ENCODE assay signal across 8 cellular contexts in the genomic region with DNA sequence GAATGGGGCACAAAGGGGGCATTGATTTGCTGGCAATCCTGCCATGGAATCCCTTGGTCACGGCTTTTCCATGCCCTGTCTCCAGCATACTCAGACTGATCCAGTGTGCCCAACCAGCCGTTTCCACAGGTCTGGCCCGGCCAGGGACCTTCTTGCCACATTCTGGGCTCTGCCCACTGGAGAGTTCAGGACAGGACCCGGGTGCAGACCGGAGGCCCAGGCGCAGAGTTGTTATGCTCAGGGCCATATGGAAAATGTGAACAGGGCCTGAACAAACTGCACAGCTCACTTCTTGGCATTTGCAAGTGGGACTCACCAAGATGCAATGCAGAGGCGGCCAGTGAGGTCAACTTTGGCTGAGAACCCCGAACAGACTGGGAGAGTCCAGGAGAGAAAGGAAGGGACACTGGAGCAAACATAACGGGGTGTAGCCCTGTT. TPM values are rescaled to one million over a fixed set of nuclear protein-coding genes. Genes with fewer than 3 reads are reported as not detected.
A peak's percentile ranks its signal among the peaks of the same experiment; 100 is the strongest.
DNase-seq lines count a peak whose midpoint lies in the region; ATAC-seq lines count a peak whose summit lies in the region.

No MANE protein-coding gene starts in this region.

- H3K27me3 Mint-ChIP-seq in naive thymus-derived CD8-positive, alpha-beta T cell = peaks cover 0 to 5% (median 1%) of the 10 kb centered on the region in 5 donors
- peaks cover 4% of the 10 kb centered on the region for H3K27me3 Mint-ChIP-seq in activated T-helper 2 cell treated with anti-CD3 and anti-CD28 coated beads, Interferon-gamma antibody, Interleukin-2, Interleukin-4, amounts not matched to agents 10 μg/mL and 5 μg/mL and 100 μg/mL, durations not matched to agents 14 hours and 24 hours and 36 hours (ENCODE audit: low read depth)

- H3K36me3 Mint-ChIP-seq in naive thymus-derived CD8-positive, alpha-beta T cell = no peaks in the 10 kb centered on the region
- no peaks in the 10 kb centered on the region for H3K36me3 Mint-ChIP-seq in activated T-helper 2 cell treated with anti-CD3 and anti-CD28 coated beads, Interferon-gamma antibody, Interleukin-2, Interleukin-4, amounts not matched to agents 10 μg/mL and 5 μg/mL and 100 μg/mL, durations not matched to agents 14 hours and 24 hours and 36 hours (ENCODE audit: low read depth)

- peak overlapping the region; percentile 77 for H3K27ac ChIP-seq in adipose tissue (ENCODE audit: low read depth, low read length)

- intact Hi-C loops in left cardiac atrium (cut with DNase I) = loop anchor here in 1 of 2 donors (5.0 kb wide), 1 partner anchor 49 kb away; no protein-coding TSS in a partner anchor
- intact Hi-C loops in activated T-helper 2 cell treated with anti-CD3 and anti-CD28 coated beads, Interferon-gamma antibody, Interleukin-2, Interleukin-4, amounts not matched to agents 10 μg/mL and 5 μg/mL and 100 μg/mL, durations not matched to agents 14 hours and 24 hours and 36 hours (cut with micrococcal nuclease) = no loop called here

- H3K4me1 Mint-ChIP-seq in naive thymus-derived CD8-positive, alpha-beta T cell = no peaks in the 10 kb centered on the region
- no peaks in the 10 kb centered on the region for H3K4me1 Mint-ChIP-seq in activated T-helper 2 cell treated with anti-CD3 and anti-CD28 coated beads, Interferon-gamma antibody, Interleukin-2, Interleukin-4, amounts not matched to agents 10 μg/mL and 5 μg/mL and 100 μg/mL, durations not matched to agents 14 hours and 24 hours and 36 hours (ENCODE audit: low read depth)

- DNase-seq in EL = peak; percentile 92
- peak; percentile 94 for DNase-seq in left cardiac atrium
- DNase-seq in renal cortical epithelial cell (ENCODE audit: low read depth) = peak; percentile 78
- no peak for DNase-seq in naive thymus-derived CD8-positive, alpha-beta T cell
- DNase-seq in NOMO-1 treated with dmso at 0.1 percent for 144 hours (lab: John Stamatoyannopoulos, UW; ENCODE audit: unreplicated experiment) = no peak
- no peak for DNase-seq in NCI-H1417 treated with DMSO at 0.1 percent for 48 hours (lab: John Stamatoyannopoulos, UW)
- DNase-seq in activated T-helper 2 cell treated with anti-CD3 and anti-CD28 coated beads, Interferon-gamma antibody, Interleukin-2, Interleukin-4, amounts not matched to agents 10 μg/mL and 5 μg/mL and 100 μg/mL, durations not matched to agents 14 hours and 24 hours and 36 hours (ENCODE audit: low spot score) = no peak

- no peak overlapping the region for H3K27ac Mint-ChIP-seq in naive thymus-derived CD8-positive, alpha-beta T cell
- no peak overlapping the region for H3K27ac Mint-ChIP-seq in activated T-helper 2 cell treated with anti-CD3 and anti-CD28 coated beads, Interferon-gamma antibody, Interleukin-2, Interleukin-4, amounts not matched to agents 10 μg/mL and 5 μg/mL and 100 μg/mL, durations not matched to agents 14 hours and 24 hours and 36 hours

- WGBS in adipose tissue, 3 donors = 28 to 38% (median 28%) methylated on average over 9 of the region's 9 CpGs

- no peaks in the 10 kb centered on the region for H3K9me3 Mint-ChIP-seq in naive thymus-derived CD8-positive, alpha-beta T cell
- no peaks in the 10 kb centered on the region for H3K9me3 Mint-ChIP-seq in activated T-helper 2 cell treated with anti-CD3 and anti-CD28 coated beads, Interferon-gamma antibody, Interleukin-2, Interleukin-4, amounts not matched to agents 10 μg/mL and 5 μg/mL and 100 μg/mL, durations not matched to agents 14 hours and 24 hours and 36 hours

- H3K4me3 Mint-ChIP-seq in naive thymus-derived CD8-positive, alpha-beta T cell = no peak overlapping the region
- H3K4me3 Mint-ChIP-seq in activated T-helper 2 cell treated with anti-CD3 and anti-CD28 coated beads, Interferon-gamma antibody, Interleukin-2, Interleukin-4, amounts not matched to agents 10 μg/mL and 5 μg/mL and 100 μg/mL, durations not matched to agents 14 hours and 24 hours and 36 hours (ENCODE audit: low read depth) = no peak overlapping the region

- POLR2A ChIA-PET in naive thymus-derived CD8-positive, alpha-beta T cell (lab: Charles Lee) = no interaction called here

- ATAC-seq in left cardiac atrium = peak; percentile 92 to 93
- no peak for ATAC-seq in naive thymus-derived CD8-positive, alpha-beta T cell

RNA-seq across cellular contexts. Expression of a gene that starts 15.5 kb away (rescaled TPM):
- polyA plus RNA-seq in adipose tissue = 10 to 100 TPM in 2 of 3 donors, 1 to 10 TPM in 1; 4.1 to 24.0 (median 12.5) TPM
- total RNA-seq in left cardiac atrium = 10 to 100 TPM; 13.4 to 18.2 TPM
- total RNA-seq in renal cortical epithelial cell = 59.4 and 68.6 TPM in 2 replicates
- total RNA-seq in naive thymus-derived CD8-positive, alpha-beta T cell = not detected
- polyA plus RNA-seq in naive thymus-derived CD8-positive, alpha-beta T cell = not detected
- total RNA-seq in activated T-helper 2 cell treated with anti-CD3 and anti-CD28 coated beads, Interferon-gamma antibody, Interleukin-2, Interleukin-4, amounts not matched to agents 10 μg/mL and 5 μg/mL and 100 μg/mL, durations not matched to agents 14 hours and 24 hours and 36 hours = 0.74 and 0.96 TPM in 2 replicates

Comparison
In these comparisons a context has a peak if more than half of its experiments do, and no peak if none do; other contexts are left out.
1. DNase-seq: peak in EL (single experiment), left cardiac atrium (single experiment) and renal cortical epithelial cell (single experiment); none in naive thymus-derived CD8-positive, alpha-beta T cell (0 of 10), NOMO-1 treated with dmso at 0.1 percent for 144 hours (single experiment), NCI-H1417 treated with DMSO at 0.1 percent for 48 hours (single experiment) and activated T-helper 2 cell treated with anti-CD3 and anti-CD28 coated beads, Interferon-gamma antibody, Interleukin-2, Interleukin-4, amounts not matched to agents 10 μg/mL and 5 μg/mL and 100 μg/mL, durations not matched to agents 14 hours and 24 hours and 36 hours (single experiment).
2. ATAC-seq: peak in left cardiac atrium (2 of 2); none in naive thymus-derived CD8-positive, alpha-beta T cell (0 of 2).